13 cellular contexts compared by ENCODE assay signal in genomic region chr6:166624275-166624674, GRCh38. TPM values are rescaled to one million over a fixed set of nuclear protein-coding genes. Genes with fewer than 3 reads are reported as not detected.
DNase-seq lines count a peak whose midpoint lies in the region; ATAC-seq, FAIRE-seq and TF ChIP-seq lines count a peak whose summit lies in the region.
"Had no signal": no experiment of that assay in that cellular context is flagged by ENCODE, and none has a peak within 500 bp of the region (broad histone marks: within the 10 kb centered on the region; RNA-seq: fewer than 3 reads in every experiment).

No MANE protein-coding gene starts in this region.

- FAIRE-seq in endothelial cell of umbilical vein (lab: Jason Lieb, UNC), result no peak
- FAIRE-seq: islet of Langerhans had no signal

- CTCF ChIA-PET in OCI-LY7 (lab: Charles Lee; ENCODE audit: unreplicated experiment), result no interaction called here
- CTCF ChIA-PET in endothelial cell of umbilical vein (lab: Charles Lee), result interaction anchor here (0.9 to 1.1 kb wide), 2 partner anchors 23 to 25 kb away, joined by 3 read pairs; no protein-coding TSS in a partner anchor

- POLR2A ChIA-PET in OCI-LY7 (lab: Charles Lee), result no interaction called here
- POLR2A ChIA-PET in endothelial cell of umbilical vein (lab: Charles Lee), result no interaction called here

- H3K27me3 ChIP-seq in endothelial cell of umbilical vein (ENCODE audit: control insufficient read depth in 2 of 2, insufficient read depth in 2 of 2, low read length in 2 of 2), result no peaks in the 10 kb centered on the region

- ATAC-seq in HG02938 (IDR thresholded peaks at IDR 0.05; ENCODE audit: unreplicated experiment) (no peak), HG03045 (IDR thresholded peaks at IDR 0.05; ENCODE audit: unreplicated experiment) (no peak)
- ATAC-seq: right cardiac atrium had no signal

- intact Hi-C loops in OCI-LY7 (cut with micrococcal nuclease; ENCODE audit: unreplicated experiment), result no loop called here
- intact Hi-C loops in endothelial cell of umbilical vein (cut with micrococcal nuclease), result no loop called here

- H2AFZ ChIP-seq in OCI-LY7 (ENCODE audit: low read length) (no peak overlapping the region), endothelial cell of umbilical vein (ENCODE audit: low read depth, low read length) (no peak overlapping the region)

- BruUV-seq in OCI-LY7 (replicated peaks; lab: Mats Ljungman, UMichigan) (no TSS peak), endothelial cell of umbilical vein (replicated peaks; lab: Mats Ljungman, UMichigan) (no TSS peak)

- H3K4me1 ChIP-seq in OCI-LY7 (ENCODE audit: insufficient read depth, low read length, poor library complexity, severe bottlenecking), result peaks cover 6% of the 10 kb centered on the region
- peaks cover 57% of the 10 kb centered on the region for H3K4me1 ChIP-seq in endothelial cell of umbilical vein (ENCODE audit: control insufficient read depth, extremely low read depth, insufficient read depth, low read length)

- DNase-seq in AG20443 (ENCODE audit: low spot score), result peak; percentile 53
- DNase-seq in OCI-LY7 (ENCODE audit: low spot score), result peak; percentile 14
- DNase-seq in endothelial cell of umbilical vein (ENCODE audit: low read depth, low spot score), result peak; percentile 28
- DNase-seq in mucosa of gallbladder (ENCODE audit: low spot score), result peak; percentile 51
- DNase-seq in COLO668 (lab: John Stamatoyannopoulos, UW; ENCODE audit: unreplicated experiment), result no peak
- DNase-seq in inferior parietal cortex (ENCODE audit: extremely low spot score), result no peak
- DNase-seq: CD4-positive, alpha-beta T cell; NCI-H1436; SHP77 treated with DMSO at 0.1 percent for 48 hours had no signal

- H3K79me2 ChIP-seq in OCI-LY7 (ENCODE audit: insufficient read depth, low read depth, low read length) (no peaks in the 10 kb centered on the region), endothelial cell of umbilical vein (ENCODE audit: control insufficient read depth, insufficient read depth, low read length) (peaks cover 37% of the 10 kb centered on the region)

- no peaks in the 10 kb centered on the region for H4K20me1 ChIP-seq in OCI-LY7 (ENCODE audit: insufficient read depth, low read length)
- H4K20me1 ChIP-seq in endothelial cell of umbilical vein (replicated peaks; ENCODE audit: control insufficient read depth, extremely low read depth, insufficient read depth, low read length), result no peaks in the 10 kb centered on the region

- dilution Hi-C loops in endothelial cell of umbilical vein (cut with MboI; ENCODE audit: extremely low pct_ligation_motif_present, low sequenced_read_pairs), result no loop called here

- no peak overlapping the region for H3K9ac ChIP-seq in endothelial cell of umbilical vein (replicated peaks; ENCODE audit: extremely low read depth, insufficient read depth, low read length)

- TF ChIP-seq CTCF in OCI-LY7 (conservative IDR thresholded peaks at IDR 0.05; ENCODE audit: low read length) (no peak), endothelial cell of umbilical vein (IDR thresholded peaks at IDR 0.05; ENCODE audit: extremely low read depth in 1 of 2, insufficient read depth in 1 of 2, low read depth in 1 of 2, low read length in 2 of 2) (no peak)

- H3K9me1 ChIP-seq in endothelial cell of umbilical vein (replicated peaks; ENCODE audit: control insufficient read depth, extremely low read depth, insufficient read depth, low read length), result no peaks in the 10 kb centered on the region

- no peak overlapping the region for H3K4me3 ChIP-seq in OCI-LY7 (ENCODE audit: low read depth, low read length, poor library complexity, severe bottlenecking)
- no peak overlapping the region for H3K4me3 ChIP-seq in endothelial cell of umbilical vein (replicated peaks in 1 of 3; ENCODE audit: insufficient read depth in 1 of 3, low read depth in 1 of 3, low read length in 3 of 3)

- no peak for TF ChIP-seq POLR2A in endothelial cell of umbilical vein (IDR thresholded peaks at IDR 0.05; ENCODE audit: low read depth, low read length)

- no peaks in the 10 kb centered on the region for H3K9me2 ChIP-seq in OCI-LY7 (ENCODE audit: insufficient read depth, low read length)

- H3K9me3 ChIP-seq in OCI-LY7 (ENCODE audit: low read length) (no peaks in the 10 kb centered on the region), endothelial cell of umbilical vein (replicated peaks; ENCODE audit: control insufficient read depth, insufficient read depth, low read length) (no peaks in the 10 kb centered on the region)

- H3K36me3 ChIP-seq in OCI-LY7 (ENCODE audit: insufficient read depth, low read length) (no peaks in the 10 kb centered on the region), endothelial cell of umbilical vein (ENCODE audit: control insufficient read depth in 2 of 2, extremely low read depth in 1 of 2, insufficient read depth in 2 of 2, low read length in 2 of 2) (no peaks in the 10 kb centered on the region)

- H3K27ac ChIP-seq in OCI-LY7 (ENCODE audit: low read depth, low read length, poor library complexity, severe bottlenecking) (no peak overlapping the region), endothelial cell of umbilical vein (ENCODE audit: insufficient read depth, low read depth, low read length) (no peak overlapping the region)

- H3K4me2 ChIP-seq in OCI-LY7 (ENCODE audit: low read length) (no peak overlapping the region), endothelial cell of umbilical vein (ENCODE audit: insufficient read depth, low read length) (peak overlapping the region; percentile 8)

TF ChIP-seq in endothelial cell of umbilical vein, 7 proteins besides CTCF, POLR2A, EP300 and RAD21:
- TF ChIP-seq JUN (IDR thresholded peaks at IDR 0.05; ENCODE audit: borderline replicate concordance, insufficient read depth, insufficient read length, low read depth) (no peak), MYC (IDR thresholded peaks at IDR 0.05; ENCODE audit: low read depth, low read length) (no peak), MAX (IDR thresholded peaks at IDR 0.05; ENCODE audit: insufficient read depth, insufficient read length) (no peak), GATA2 (IDR thresholded peaks at IDR 0.05; ENCODE audit: insufficient read depth, insufficient read length, low read depth, low read length) (no peak), FOS (IDR thresholded peaks at IDR 0.05; ENCODE audit: borderline replicate concordance, insufficient read depth, low read length) (no peak), EZH2 (IDR thresholded peaks at IDR 0.05; ENCODE audit: borderline replicate concordance, low read depth, low read length, severe bottlenecking) (no peak), POLR2AphosphoS5 (IDR thresholded peaks at IDR 0.05; ENCODE audit: insufficient read depth, low read depth, low read length) (no peak)

RNA-seq across cellular contexts. Expression of gene RPS6KA2, which starts 2.8 kb away (rescaled TPM):
- 0.69 and 1.6 TPM in 2 replicates for total RNA-seq in OCI-LY7 (2014; rRNA removed; shearing (Covaris generic))
- 1.5 and 1.9 TPM in 2 replicates for total RNA-seq in OCI-LY7 (2022)
- total RNA-seq in endothelial cell of umbilical vein, result 72.6 and 75.8 TPM in 2 replicates
- 50.8 and 54.5 TPM in 2 replicates for polyA plus RNA-seq in endothelial cell of umbilical vein
- 55.6 and 63.8 TPM in 2 replicates for polyA plus RNA-seq in endothelial cell of umbilical vein (2011; cell fraction: cytosol; rRNA removed)
- 54.4 and 62.9 TPM in 2 replicates for polyA plus RNA-seq in endothelial cell of umbilical vein (2011; cell fraction: nucleus; rRNA removed)
- polyA plus RNA-seq in endothelial cell of umbilical vein (2012), result 45.5 and 51.6 TPM in 2 replicates
- polyA minus RNA-seq in endothelial cell of umbilical vein, result 156 and 158 TPM in 2 replicates
- not detected for polyA minus RNA-seq in endothelial cell of umbilical vein (2011; cell fraction: cytosol; rRNA and poly(A)+ RNA removed)
- 79.6 and 96.9 TPM in 2 replicates for polyA minus RNA-seq in endothelial cell of umbilical vein (2011; cell fraction: nucleus; rRNA and poly(A)+ RNA removed)
- total RNA-seq in mucosa of gallbladder, result 36.1 TPM

RNA-seq across cellular contexts. Expression of gene RAMACL, which starts 37.8 kb away (rescaled TPM):
- 0.41 TPM in 1 of 2 replicates, not detected in the other for total RNA-seq in OCI-LY7 (2014; rRNA removed; shearing (Covaris generic))
- total RNA-seq in OCI-LY7 (2022) (0.30 and 0.33 TPM in 2 replicates), endothelial cell of umbilical vein (4.0 and 5.3 TPM in 2 replicates), mucosa of gallbladder (1.1 TPM)
- polyA plus RNA-seq in endothelial cell of umbilical vein, result 0.17 and 0.25 TPM in 2 replicates
- polyA plus RNA-seq in endothelial cell of umbilical vein (2011; cell fraction: cytosol; rRNA removed), result 0.14 and 0.17 TPM in 2 replicates
- 3.7 and 4.7 TPM in 2 replicates for polyA plus RNA-seq in endothelial cell of umbilical vein (2011; cell fraction: nucleus; rRNA removed)
- polyA plus RNA-seq in endothelial cell of umbilical vein (2012), result 0.40 and 0.90 TPM in 2 replicates
- polyA minus RNA-seq in endothelial cell of umbilical vein, result 9.8 and 10.3 TPM in 2 replicates
- 1.8 TPM for polyA minus RNA-seq in endothelial cell of umbilical vein (2011; cell fraction: cytosol; rRNA and poly(A)+ RNA removed)
- 22.9 and 26.7 TPM in 2 replicates for polyA minus RNA-seq in endothelial cell of umbilical vein (2011; cell fraction: nucleus; rRNA and poly(A)+ RNA removed)

Comparison
In these comparisons a context has a peak if more than half of its experiments do, and no peak if none do; other contexts are left out.
1. DNase-seq: peak in AG20443 (single experiment), OCI-LY7 (single experiment), endothelial cell of umbilical vein (single experiment) and mucosa of gallbladder (single experiment); none in COLO668 (single experiment) and inferior parietal cortex (single experiment).
2. RNA of gene RPS6KA2, which starts 2.8 kb away (total RNA-seq): 72.6 to 75.8 TPM in endothelial cell of umbilical vein and 36.1 TPM in mucosa of gallbladder (single experiment); 0.69 to 1.9 TPM in OCI-LY7; every median in the first group is over 10 times any median in the second.